In genomic region chr13:93225610-93226009, GRCh38 we compare ENCODE assay signal across 1 cellular context.
TF ChIP-seq lines count a peak whose summit lies in the region.

No MANE protein-coding gene starts in this region.

TF ChIP-seq in IMR-90, 13 proteins besides CTCF, POLR2A, EP300 and RAD21:
- TF ChIP-seq ELK1 (IDR thresholded peaks at IDR 0.05; ENCODE audit: borderline replicate concordance, low read depth, low read length) (no peak), RFX5 (IDR thresholded peaks at IDR 0.05; ENCODE audit: low read depth, low read length) (no peak)
